23 cellular contexts compared by ENCODE assay signal in genomic region chr1:28150125-28150780, GRCh38.
"Had no signal": no experiment of that assay in that cellular context is flagged by ENCODE, and none has a peak within 500 bp of the region (broad histone marks: within the 10 kb centered on the region; RNA-seq: fewer than 3 reads in every experiment).

No MANE protein-coding gene starts in this region.

- H3K36me3 ChIP-seq: colonic mucosa, right lobe of liver, thyroid gland had no signal

- H3K27me3 Mint-ChIP-seq: memory B cell, progenitor cell of endocrine pancreas, type B pancreatic cell had no signal

- H3K27ac Mint-ChIP-seq: memory B cell, natural killer cell, progenitor cell of endocrine pancreas, type B pancreatic cell had no signal

- ATAC-seq: left ventricle myocardium superior, natural killer cell, right lobe of liver had no signal

- H3K9me3 Mint-ChIP-seq: natural killer cell had no signal

- H3K4me1 ChIP-seq: colonic mucosa had no signal

- H3K36me3 Mint-ChIP-seq: natural killer cell, type B pancreatic cell had no signal

- H3K27ac ChIP-seq: colonic mucosa, esophagus squamous epithelium, right lobe of liver, stomach, thyroid gland had no signal

- H3K4me3 ChIP-seq: colonic mucosa, esophagus squamous epithelium, lung, right lobe of liver, stomach, thyroid gland had no signal

- DNase-seq: central memory CD4-positive, alpha-beta T cell; colonic mucosa; dermis blood vessel endothelial cell; effector memory CD4-positive, alpha-beta T cell; erythroblast; esophagus squamous epithelium; foreskin melanocyte; glutamatergic neuron; left ventricle myocardium superior; natural killer cell; right lobe of liver; small intestine; stimulated activated CD4-positive, alpha-beta T cell treated with anti-CD3 and anti-CD28 coated beads, Interleukin-12 subunit alpha, Interleukin-12 subunit beta, amount 100 ng/mL, for 4 hours; stimulated activated CD4-positive, alpha-beta T cell treated with anti-CD3 and anti-CD28 coated beads, Interleukin-1b, Interleukin-23, amount 100 ng/mL, for 48 hours; stimulated activated CD4-positive, alpha-beta T cell treated with anti-CD3 and anti-CD28 coated beads, Interleukin-4, amount 100 ng/mL, for 1 hour; stimulated activated CD8-positive, alpha-beta memory T cell treated with anti-CD3 and anti-CD28 coated beads, Interleukin-4, amount 100 ng/mL, for 48 hours; stimulated activated naive CD4-positive, alpha-beta T cell treated with Interleukin-2 at 50 U/mL for 16 hours; stomach; thyroid gland had no signal

- H3K9me3 ChIP-seq: colonic mucosa, esophagus squamous epithelium, right lobe of liver, stomach, thyroid gland had no signal

- H3K27me3 ChIP-seq: colonic mucosa, esophagus squamous epithelium, right lobe of liver, stomach, thyroid gland had no signal

- H3K4me3 Mint-ChIP-seq: memory B cell, natural killer cell, type B pancreatic cell had no signal
